In genomic region chr15:72725851-72726250, GRCh38 we compare ENCODE assay signal across 2 cellular contexts.
A peak's percentile ranks its signal among the peaks of the same experiment; 100 is the strongest.
TF ChIP-seq lines count a peak whose summit lies in the region.

No MANE protein-coding gene starts in this region.

TF ChIP-seq in HEK293, 187 proteins besides CTCF, POLR2A, EP300 and RAD21:
- TF ChIP-seq ZNF366 (tag by site-specific recombination; conservative IDR thresholded peaks at IDR 0.05) (peak; percentile 51), PRDM1 (tag by site-specific recombination; IDR thresholded peaks at IDR 0.05) (peak; percentile 94)

TF ChIP-seq in HepG2, 621 proteins besides CTCF, POLR2A, EP300 and RAD21:
- TF ChIP-seq HNRNPK (IDR thresholded peaks at IDR 0.05; ENCODE audit: low read depth, low read length, poor library complexity, severe bottlenecking): peak; percentile 72
